18 cellular contexts compared by ENCODE assay signal in genomic region chr17:37718383-37719048, GRCh38. TPM values are rescaled to one million over a fixed set of nuclear protein-coding genes. Genes with fewer than 3 reads are reported as not detected.
"Had no signal": no experiment of that assay in that cellular context is flagged by ENCODE, and none has a peak within 500 bp of the region (broad histone marks: within the 10 kb centered on the region; RNA-seq: fewer than 3 reads in every experiment).

No MANE protein-coding gene starts in this region.

- H3K36me3 ChIP-seq: brain microvascular endothelial cell, esophagus squamous epithelium, left lung had no signal

- FAIRE-seq: endometrium, TTC549 had no signal

- H3K9me3 ChIP-seq: esophagus squamous epithelium, left lung had no signal

- H3K4me3 ChIP-seq: esophagus squamous epithelium, left lung had no signal

- H3K9me3 Mint-ChIP-seq: activated naive CD4-positive, alpha-beta T cell treated with anti-CD3 and anti-CD28 coated beads, Interleukin-2, amount 50 U/mL, for 24 hours; nephron progenitor cell had no signal

- H3K27ac Mint-ChIP-seq: activated naive CD4-positive, alpha-beta T cell treated with anti-CD3 and anti-CD28 coated beads, Interleukin-2, amount 50 U/mL, for 24 hours; nephron progenitor cell; T-helper 17 cell had no signal

- H3K27me3 ChIP-seq: brain microvascular endothelial cell had no signal

- H3K4me3 Mint-ChIP-seq: activated naive CD4-positive, alpha-beta T cell treated with anti-CD3 and anti-CD28 coated beads, Interleukin-2, amount 50 U/mL, for 24 hours; nephron progenitor cell; T-helper 17 cell had no signal

- DNase-seq: activated CD4-positive, alpha-beta T cell treated with anti-CD3 and anti-CD28 coated beads, Interleukin-2, amount 50 U/mL, for 1 hour; activated CD4-positive, CD25-positive, alpha-beta regulatory T cell; brain microvascular endothelial cell; dermis blood vessel endothelial cell; esophagus squamous epithelium; glutamatergic neuron; mesendoderm; nephron progenitor cell; retina; T-helper 17 cell; trophoblast cell had no signal

- H3K27ac ChIP-seq: esophagus squamous epithelium had no signal

- H3K36me3 Mint-ChIP-seq: activated naive CD4-positive, alpha-beta T cell treated with anti-CD3 and anti-CD28 coated beads, Interleukin-2, amount 50 U/mL, for 24 hours had no signal

- H3K4me1 ChIP-seq: esophagus squamous epithelium had no signal

- ATAC-seq: T-helper 17 cell had no signal

RNA-seq across cellular contexts. Expression of gene HNF1B, which starts 26.3 kb away (rescaled TPM):
- total RNA-seq: esophagus squamous epithelium, omental fat pad, skeletal muscle tissue, subcutaneous adipose tissue, T-helper 17 cell had no signal
